ENCODE assay signal across 25 cellular contexts in the genomic region with DNA sequence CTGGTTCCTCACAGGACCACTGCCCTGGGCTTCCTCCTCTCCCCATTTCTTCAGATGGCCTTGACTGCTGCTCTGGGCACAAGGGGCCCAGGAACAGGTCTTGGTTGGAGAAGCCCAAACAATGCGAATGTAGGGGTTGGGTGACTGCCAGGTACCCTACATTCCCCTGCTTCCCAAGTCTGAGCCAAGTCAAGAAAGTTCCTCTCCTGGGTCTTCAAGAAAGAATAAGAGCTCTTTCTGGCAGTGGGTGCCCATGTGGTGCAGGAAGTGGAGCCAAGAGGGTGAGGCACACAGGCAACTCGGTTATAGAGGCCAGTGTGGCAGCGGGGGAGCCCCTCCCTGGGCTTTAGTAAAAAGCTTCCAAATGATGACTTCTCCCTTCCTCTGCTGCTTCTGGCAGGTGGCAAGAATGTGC. TPM values are rescaled to one million over a fixed set of nuclear protein-coding genes. Genes with fewer than 3 reads are reported as not detected.
"Had no signal": no experiment of that assay in that cellular context is flagged by ENCODE, and none has a peak within 500 bp of the region (broad histone marks: within the 10 kb centered on the region; RNA-seq: fewer than 3 reads in every experiment).

No MANE protein-coding gene starts in this region.

- H3K27me3 ChIP-seq: testis had no signal

- H3K36me3 ChIP-seq: cardiac muscle cell, esophagus squamous epithelium, gastroesophageal sphincter, right atrium auricular region, tibial nerve had no signal

- H3K9me3 Mint-ChIP-seq: dendritic cell treated with granulocyte-macrophage colony-stimulating factor and Interleukin-4, amounts not matched to agents 40 ng/mL and 50 ng/mL, for 4 days; effector memory CD8-positive, alpha-beta T cell; naive B cell; nephron; stimulated activated naive CD8-positive, alpha-beta T cell treated with anti-CD3 and anti-CD28 coated beads, Interleukin-15, Interleukin-2, amounts not matched to agents 100 ng/mL and 50 ng/mL, for 24 hours had no signal

- ATAC-seq: effector memory CD8-positive, alpha-beta T cell; gastroesophageal sphincter; psoas muscle had no signal

- H3K4me3 ChIP-seq: cardiac muscle cell, esophagus squamous epithelium, gastroesophageal sphincter, psoas muscle, right atrium auricular region, testis, tibial nerve had no signal

- H3K27ac ChIP-seq: cardiac muscle cell, epithelial cell of prostate, esophagus squamous epithelium, gastroesophageal sphincter, psoas muscle, right atrium auricular region, testis, tibial nerve had no signal

- H3K9me3 ChIP-seq: esophagus squamous epithelium, gastroesophageal sphincter, psoas muscle, right atrium auricular region, testis, tibial nerve had no signal

- H3K4me1 ChIP-seq: psoas muscle, testis had no signal

- H3K36me3 Mint-ChIP-seq: naive B cell had no signal

- H3K4me3 Mint-ChIP-seq: dendritic cell treated with granulocyte-macrophage colony-stimulating factor and Interleukin-4, amounts not matched to agents 40 ng/mL and 50 ng/mL, for 4 days; effector memory CD8-positive, alpha-beta T cell; naive B cell; nephron; stimulated activated naive CD8-positive, alpha-beta T cell treated with anti-CD3 and anti-CD28 coated beads, Interleukin-15, Interleukin-2, amounts not matched to agents 100 ng/mL and 50 ng/mL, for 24 hours had no signal

- FAIRE-seq: colon, small intestine, urothelium cell line had no signal

- DNase-seq: cerebellar nuclear complex; effector memory CD8-positive, alpha-beta T cell; esophagus squamous epithelium; foreskin fibroblast; head of caudate nucleus; hippocampal formation; kidney glomerular epithelial cell; mesendoderm; naive B cell; psoas muscle; small intestine; stimulated activated CD4-positive, alpha-beta T cell treated with anti-CD3 and anti-CD28 coated beads, Interleukin-2, amount 100 ng/mL, for 48 hours; testis had no signal

- H3K27ac Mint-ChIP-seq: dendritic cell treated with granulocyte-macrophage colony-stimulating factor and Interleukin-4, amounts not matched to agents 40 ng/mL and 50 ng/mL, for 4 days; effector memory CD8-positive, alpha-beta T cell; naive B cell; nephron; stimulated activated naive CD8-positive, alpha-beta T cell treated with anti-CD3 and anti-CD28 coated beads, Interleukin-15, Interleukin-2, amounts not matched to agents 100 ng/mL and 50 ng/mL, for 24 hours had no signal

RNA-seq across cellular contexts. Expression of gene SLC34A2, which starts 2.7 kb away (rescaled TPM):
- total RNA-seq: osteoblast, right atrium auricular region, subcutaneous adipose tissue, tibial nerve had no signal
